10 cellular contexts compared by ENCODE assay signal in genomic region chr2:174341995-174342571, GRCh38. TPM values are rescaled to one million over a fixed set of nuclear protein-coding genes. Genes with fewer than 3 reads are reported as not detected.
DNase-seq lines count a peak whose midpoint lies in the region; ATAC-seq and TF ChIP-seq lines count a peak whose summit lies in the region.
"Had no signal": no experiment of that assay in that cellular context is flagged by ENCODE, and none has a peak within 500 bp of the region (broad histone marks: within the 10 kb centered on the region; RNA-seq: fewer than 3 reads in every experiment).

No MANE protein-coding gene starts in this region.

- CTCF ChIA-PET in activated naive CD4-positive, alpha-beta T cell treated with anti-CD3 and anti-CD28 coated beads for 36 hours (lab: Charles Lee), result interaction anchor here (0.7 to 2.9 kb wide), 24 partner anchors 8 to 1314 kb away, joined by 3 to 22 read pairs (median 4); no protein-coding TSS in a partner anchor
- CTCF ChIA-PET in activated CD8-positive, alpha-beta memory T cell treated with anti-CD3 and anti-CD28 coated beads, Interleukin-2, amount 10 ng/mL, durations not matched to agents 7 days and 5 days (lab: Charles Lee), result interaction anchor here (0.7 to 3.1 kb wide), 21 partner anchors 9 to 1123 kb away, joined by 3 to 27 read pairs (median 4); partner anchors contain the start of gene SCRN3

- H3K4me1 ChIP-seq in iPS-18a (ENCODE audit: control insufficient read depth, low read depth, low read length) (peaks cover 41% of the 10 kb centered on the region), suprapubic skin (peaks cover 61% of the 10 kb centered on the region)

- H3K9ac ChIP-seq in iPS-18a (ENCODE audit: low read length), result no peak overlapping the region

- DNase-seq in activated naive CD4-positive, alpha-beta T cell treated with anti-CD3 and anti-CD28 coated beads for 36 hours, result no peak
- DNase-seq in activated naive CD4-positive, alpha-beta T cell (lab: John Stamatoyannopoulos, UW), result no peak
- DNase-seq in activated CD8-positive, alpha-beta memory T cell treated with anti-CD3 and anti-CD28 coated beads, Interleukin-2, amount 10 ng/mL, durations not matched to agents 7 days and 5 days, result no peak
- DNase-seq in suprapubic skin (ENCODE audit: low spot score in 2 of 2) (no peak), medulla oblongata (ENCODE audit: extremely low spot score) (no peak), NCI-H1105 (lab: John Stamatoyannopoulos, UW) (no peak)

- intact Hi-C loops in activated naive CD4-positive, alpha-beta T cell treated with anti-CD3 and anti-CD28 coated beads for 36 hours (cut with micrococcal nuclease), result loop anchor here (1.0 to 10.0 kb wide), 16 partner anchors 11 to 1315 kb away; partner anchors contain the start of gene SP3

- no peaks in the 10 kb centered on the region for H3K36me3 Mint-ChIP-seq in activated naive CD4-positive, alpha-beta T cell treated with anti-CD3 and anti-CD28 coated beads for 36 hours (ENCODE audit: low read depth)
- H3K36me3 Mint-ChIP-seq in activated CD8-positive, alpha-beta memory T cell treated with anti-CD3 and anti-CD28 coated beads, Interleukin-2, amount 10 ng/mL, durations not matched to agents 7 days and 5 days, result peaks cover 6% of the 10 kb centered on the region

- H3K27me3 Mint-ChIP-seq in activated naive CD4-positive, alpha-beta T cell treated with anti-CD3 and anti-CD28 coated beads for 36 hours (ENCODE audit: low read depth), result peaks cover 62% of the 10 kb centered on the region
- H3K27me3 Mint-ChIP-seq in activated CD8-positive, alpha-beta memory T cell treated with anti-CD3 and anti-CD28 coated beads, Interleukin-2, amount 10 ng/mL, durations not matched to agents 7 days and 5 days, result peaks cover 75% of the 10 kb centered on the region

- no peaks in the 10 kb centered on the region for H3K9me3 Mint-ChIP-seq in activated naive CD4-positive, alpha-beta T cell treated with anti-CD3 and anti-CD28 coated beads for 36 hours
- no peaks in the 10 kb centered on the region for H3K9me3 Mint-ChIP-seq in activated CD8-positive, alpha-beta memory T cell treated with anti-CD3 and anti-CD28 coated beads, Interleukin-2, amount 10 ng/mL, durations not matched to agents 7 days and 5 days (ENCODE audit: low read depth)

- TF ChIP-seq CTCF in suprapubic skin (IDR thresholded peaks at IDR 0.05), result no peak

- H3K9me3 ChIP-seq in iPS-18a (ENCODE audit: control insufficient read depth, low read depth, low read length) (no peaks in the 10 kb centered on the region), suprapubic skin (no peaks in the 10 kb centered on the region)

- H3K27ac ChIP-seq in iPS-18a (ENCODE audit: low read length) (no peak overlapping the region), suprapubic skin (no peak overlapping the region)
- H3K27ac ChIP-seq: Peyer's patch had no signal

- H3K36me3 ChIP-seq in iPS-18a (ENCODE audit: control insufficient read depth, low read depth, low read length) (no peaks in the 10 kb centered on the region), suprapubic skin (no peaks in the 10 kb centered on the region)

- H3K4me3 Mint-ChIP-seq in activated naive CD4-positive, alpha-beta T cell treated with anti-CD3 and anti-CD28 coated beads for 36 hours, result peak overlapping the region; percentile 49
- peak overlapping the region; percentile 32 for H3K4me3 Mint-ChIP-seq in activated CD8-positive, alpha-beta memory T cell treated with anti-CD3 and anti-CD28 coated beads, Interleukin-2, amount 10 ng/mL, durations not matched to agents 7 days and 5 days

- H3K4me1 Mint-ChIP-seq in activated naive CD4-positive, alpha-beta T cell treated with anti-CD3 and anti-CD28 coated beads for 36 hours (ENCODE audit: low read depth), result peaks cover 37% of the 10 kb centered on the region
- H3K4me1 Mint-ChIP-seq in activated CD8-positive, alpha-beta memory T cell treated with anti-CD3 and anti-CD28 coated beads, Interleukin-2, amount 10 ng/mL, durations not matched to agents 7 days and 5 days, result peaks cover 39% of the 10 kb centered on the region

- TF ChIP-seq POLR2A in suprapubic skin (IDR thresholded peaks at IDR 0.05), result no peak

- H3K27ac Mint-ChIP-seq in activated naive CD4-positive, alpha-beta T cell treated with anti-CD3 and anti-CD28 coated beads for 36 hours, result no peak overlapping the region
- H3K27ac Mint-ChIP-seq in activated CD8-positive, alpha-beta memory T cell treated with anti-CD3 and anti-CD28 coated beads, Interleukin-2, amount 10 ng/mL, durations not matched to agents 7 days and 5 days, result peak overlapping the region; percentile 36

- H3K4me3 ChIP-seq in iPS-18a (ENCODE audit: low read length), result peak overlapping the region; percentile 51
- peak overlapping the region; percentile 17 for H3K4me3 ChIP-seq in suprapubic skin

- 15% methylated on average over 21 of the region's 47 CpGs for WGBS in suprapubic skin

- peaks cover 91% of the 10 kb centered on the region for H3K27me3 ChIP-seq in iPS-18a (ENCODE audit: control insufficient read depth, insufficient read depth, low read length)
- H3K27me3 ChIP-seq in suprapubic skin, result peaks cover 75% of the 10 kb centered on the region

- ATAC-seq in activated CD8-positive, alpha-beta memory T cell treated with anti-CD3 and anti-CD28 coated beads, Interleukin-2, amount 10 ng/mL, durations not matched to agents 7 days and 5 days, result no peak
- ATAC-seq in GM21447 (IDR thresholded peaks at IDR 0.05; ENCODE audit: unreplicated experiment), result no peak

- no peak for TF ChIP-seq EP300 in suprapubic skin (IDR thresholded peaks at IDR 0.05)

RNA-seq across cellular contexts. Expression of gene SP9, which starts 7.3 kb away (rescaled TPM):
- not detected for total RNA-seq in activated naive CD4-positive, alpha-beta T cell treated with anti-CD3 and anti-CD28 coated beads for 36 hours
- not detected for total RNA-seq in activated CD8-positive, alpha-beta memory T cell treated with anti-CD3 and anti-CD28 coated beads, Interleukin-2, amount 10 ng/mL, durations not matched to agents 7 days and 5 days
- 1 to 10 TPM in 1 of 4 donors, under 1 TPM in 3; 0.23 to 1.8 (median 0.44) TPM for total RNA-seq in suprapubic skin
- total RNA-seq: Peyer's patch, pulmonary artery endothelial cell had no signal

RNA-seq across cellular contexts. Expression of gene SCRN3, which starts 53.4 kb away (rescaled TPM):
- total RNA-seq in activated naive CD4-positive, alpha-beta T cell treated with anti-CD3 and anti-CD28 coated beads for 36 hours, result 10 to 100 TPM; 10.7 to 12.3 TPM
- total RNA-seq in activated CD8-positive, alpha-beta memory T cell treated with anti-CD3 and anti-CD28 coated beads, Interleukin-2, amount 10 ng/mL, durations not matched to agents 7 days and 5 days, result 10 to 100 TPM; 16.9 to 20.9 TPM
- total RNA-seq in suprapubic skin, result 10 to 100 TPM; 10.5 to 32.7 (median 23.5) TPM
